In the genomic region with DNA sequence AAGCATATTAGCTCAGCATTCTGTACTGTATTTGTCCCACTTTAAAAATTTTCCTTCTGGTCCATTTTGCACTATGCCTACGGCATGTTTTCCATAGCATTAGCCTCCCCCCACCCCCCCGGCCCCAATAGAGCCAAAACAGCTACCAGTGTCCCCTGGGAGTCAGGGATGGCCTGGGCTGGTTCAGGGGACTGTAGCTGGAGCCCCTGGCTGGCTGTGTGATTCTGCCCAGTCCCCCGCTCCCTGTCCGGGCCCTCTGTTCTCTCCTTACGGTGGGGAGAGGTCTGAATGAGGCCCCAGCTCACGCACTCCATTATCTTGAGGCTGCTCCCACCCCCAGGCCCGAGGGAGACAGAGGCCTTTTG, we compare ENCODE assay signal across 10 cellular contexts.
DNase-seq lines count a peak whose midpoint lies in the region; ATAC-seq and TF ChIP-seq lines count a peak whose summit lies in the region.
"Had no signal": no experiment of that assay in that cellular context is flagged by ENCODE, and none has a peak within 500 bp of the region (broad histone marks: within the 10 kb centered on the region; RNA-seq: fewer than 3 reads in every experiment).

No MANE protein-coding gene starts in this region.

- H3K36me3 ChIP-seq in A673 (ENCODE audit: insufficient read depth, low read length, poor library complexity, severe bottlenecking) (no peaks in the 10 kb centered on the region), gastroesophageal sphincter (no peaks in the 10 kb centered on the region), neuronal stem cell (replicated peaks in 1 of 2; ENCODE audit: control insufficient read depth in 2 of 2, insufficient read depth in 2 of 2, low read length in 2 of 2) (no peaks in the 10 kb centered on the region)

- peaks cover 67% of the 10 kb centered on the region for H3K4me1 ChIP-seq in A673 (ENCODE audit: insufficient read depth, low read length, poor library complexity, severe bottlenecking)
- peaks cover 9 to 36% (median 16%) of the 10 kb centered on the region in 3 donors for H3K4me1 ChIP-seq in gastroesophageal sphincter
- H3K4me1 ChIP-seq in neuronal stem cell (ENCODE audit: control insufficient read depth in 2 of 2, insufficient read depth in 1 of 2, low read depth in 1 of 2, low read length in 2 of 2) = peaks cover 15 to 22% of the 10 kb centered on the region in 2 donors

- H2AK5ac ChIP-seq in neuronal stem cell (ENCODE audit: low read depth, low read length) = no peak overlapping the region

- POLR2A ChIA-PET in A673 (lab: Charles Lee; ENCODE audit: low non-redundant PET) = interaction anchor here (0.6 to 0.7 kb wide), 2 partner anchors 26 to 137 kb away, joined by 3 to 5 read pairs; no protein-coding TSS in a partner anchor

- H3K4me2 ChIP-seq in neuronal stem cell (ENCODE audit: insufficient read depth, low read length, poor library complexity, severe bottlenecking) = peak overlapping the region; percentile 86

- WGBS in gastroesophageal sphincter (ENCODE audit: low coverage in 1 of 2), 2 donors = 31% methylated on average over 2 of the region's 7 CpGs; no CpG with 5 or more reads in 1 of the 2 donors
- WGBS in neuronal stem cell (ENCODE audit: extremely low coverage in 2 of 2, insufficient read length in 2 of 2, insufficient replicate concordance in 1 of 2), 2 donors = no CpG with 5 or more reads among the region's 7 CpGs

- no TSS peak for BruUV-seq in A673 (replicated peaks; lab: Mats Ljungman, UMichigan)

- no peak overlapping the region for H3K4ac ChIP-seq in neuronal stem cell (ENCODE audit: low read length)

- H2BK12ac ChIP-seq in neuronal stem cell (ENCODE audit: low read length) = peak overlapping the region; percentile 93

- no peak for TF ChIP-seq CTCF in A673 (conservative IDR thresholded peaks at IDR 0.05; ENCODE audit: low read depth, low read length)
- no peak for TF ChIP-seq CTCF in WI38 (IDR thresholded peaks at IDR 0.05; ENCODE audit: low read depth, low read length)
- no peak for TF ChIP-seq CTCF in gastroesophageal sphincter (IDR thresholded peaks at IDR 0.05)

- H3K79me1 ChIP-seq in neuronal stem cell (ENCODE audit: low read depth, low read length) = no peaks in the 10 kb centered on the region

- H3K18ac ChIP-seq in neuronal stem cell (ENCODE audit: low read length) = peak overlapping the region; percentile 92

- no peaks in the 10 kb centered on the region for H3K27me3 ChIP-seq in A673 (replicated peaks; ENCODE audit: insufficient read depth, low read depth, low read length, poor library complexity)
- no peaks in the 10 kb centered on the region for H3K27me3 ChIP-seq in gastroesophageal sphincter
- peaks cover 0 to 28% (median 7%) of the 10 kb centered on the region in 3 experiments for H3K27me3 ChIP-seq in neuronal stem cell (ENCODE audit: control insufficient read depth in 3 of 3, insufficient read depth in 3 of 3, low read depth in 1 of 3, low read length in 3 of 3)

- peak overlapping the region; percentile 33 for H2BK120ac ChIP-seq in neuronal stem cell (ENCODE audit: low read depth, low read length)

- CTCF ChIA-PET in A673 (lab: Charles Lee) = no interaction called here

- peak; percentile 33 for ATAC-seq in gastroesophageal sphincter
- no peak for ATAC-seq in HG03135 (IDR thresholded peaks at IDR 0.05; ENCODE audit: unreplicated experiment)
- no peak for ATAC-seq in GM21381 (IDR thresholded peaks at IDR 0.05; ENCODE audit: unreplicated experiment)
- ATAC-seq: activated T-helper 17 cell treated with anti-CD3 and anti-CD28 coated beads, Interleukin-2, amount 50 U/mL, for 72 hours; stimulated activated effector memory CD8-positive, alpha-beta T cell treated with anti-CD3 and anti-CD28 coated beads, Interleukin-12 subunit alpha, Interleukin-12 subunit beta, amount 100 ng/mL, for 72 hours had no signal

- H3K9me3 ChIP-seq in A673 (ENCODE audit: low read depth, low read length, poor library complexity, severe bottlenecking) (no peaks in the 10 kb centered on the region), gastroesophageal sphincter (no peaks in the 10 kb centered on the region), neuronal stem cell (replicated peaks in 1 of 2; ENCODE audit: control insufficient read depth in 2 of 2, insufficient read depth in 1 of 2, low read depth in 1 of 2, low read length in 2 of 2) (no peaks in the 10 kb centered on the region)

- DNase-seq in A673 (ENCODE audit: low spot score) = no peak
- DNase-seq in neuronal stem cell (ENCODE audit: low spot score) = no peak
- DNase-seq in central memory CD4-positive, alpha-beta T cell = no peak
- DNase-seq in SKM-1 (lab: John Stamatoyannopoulos, UW; ENCODE audit: unreplicated experiment) = no peak

- no peak for TF ChIP-seq EP300 in gastroesophageal sphincter (IDR thresholded peaks at IDR 0.05)

- peak overlapping the region; percentile 96 for H2AFZ ChIP-seq in neuronal stem cell (ENCODE audit: low read length)

- H4K91ac ChIP-seq in neuronal stem cell (ENCODE audit: low read depth, low read length, poor library complexity) = no peak overlapping the region

- TF ChIP-seq POLR2A in gastroesophageal sphincter (IDR thresholded peaks at IDR 0.05) = no peak

- H3K4me3 ChIP-seq in A673 (ENCODE audit: low read depth, low read length, poor library complexity, severe bottlenecking) = peak overlapping the region; percentile 49
- H3K4me3 ChIP-seq in WI38 (ENCODE audit: low read depth, low read length) = peak overlapping the region; percentile 29
- H3K4me3 ChIP-seq in gastroesophageal sphincter = peak overlapping the region; percentile 23 to 54
- H3K4me3 ChIP-seq in neuronal stem cell (ENCODE audit: low read length in 2 of 2) = peak overlapping the region in 1 of 2 donors; percentile 33

- H3K14ac ChIP-seq in neuronal stem cell (ENCODE audit: low read length) = peak overlapping the region; percentile 31

- H4K8ac ChIP-seq in neuronal stem cell (ENCODE audit: low read depth, low read length) = no peak overlapping the region

- H3K9ac ChIP-seq in neuronal stem cell (ENCODE audit: low read depth, low read length, poor library complexity) = no peak overlapping the region

- no peak overlapping the region for H3K23ac ChIP-seq in neuronal stem cell (ENCODE audit: low read depth, low read length, poor library complexity)

- H2BK5ac ChIP-seq in neuronal stem cell (ENCODE audit: low read length) = no peak overlapping the region

- H2BK15ac ChIP-seq in neuronal stem cell (ENCODE audit: low read length) = peak overlapping the region; percentile 59

- intact Hi-C loops in A673 (cut with micrococcal nuclease; ENCODE audit: unreplicated experiment) = loop anchor here (10.0 kb wide), 1 partner anchor 152 kb away; no protein-coding TSS in a partner anchor

- H3K27ac ChIP-seq in A673 (ENCODE audit: low read depth, low read length, poor library complexity, severe bottlenecking) = peak overlapping the region; percentile 99
- peak overlapping the region; percentile 88 to 95 (median 94) for H3K27ac ChIP-seq in gastroesophageal sphincter
- peak overlapping the region; percentile 28 for H3K27ac ChIP-seq in neuronal stem cell (replicated peaks; ENCODE audit: low read length)

Comparison
In these comparisons a context has a peak if more than half of its experiments do, and no peak if none do; other contexts are left out.
1. H3K27ac ChIP-seq: peak in every context shown above with its lines; median percentile 99 in A673; 94 in gastroesophageal sphincter; 28 in neuronal stem cell.